ENCODE assay signal across 21 cellular contexts in genomic region chr15:47803767-47804166, GRCh38.
"Had no signal": no experiment of that assay in that cellular context is flagged by ENCODE, and none has a peak within 500 bp of the region (broad histone marks: within the 10 kb centered on the region; RNA-seq: fewer than 3 reads in every experiment).

No MANE protein-coding gene starts in this region.

- FAIRE-seq: endothelial cell of umbilical vein had no signal

- H3K36me3 ChIP-seq: upper lobe of left lung had no signal

- H3K36me3 Mint-ChIP-seq: activated naive CD8-positive, alpha-beta T cell; naive thymus-derived CD4-positive, alpha-beta T cell; WTC11 had no signal

- H3K27ac Mint-ChIP-seq: activated CD4-positive, alpha-beta memory T cell treated with anti-CD3 and anti-CD28 coated beads, Interleukin-2, amount 10 ng/mL, durations not matched to agents 7 days and 5 days; activated naive CD8-positive, alpha-beta T cell; activated T-cell treated with anti-CD3 and anti-CD28 coated beads, Interleukin-2, amount 50 U/mL, for 24 hours; naive thymus-derived CD4-positive, alpha-beta T cell; WTC11 had no signal

- H3K27me3 Mint-ChIP-seq: activated naive CD8-positive, alpha-beta T cell; activated T-cell treated with anti-CD3 and anti-CD28 coated beads, Interleukin-2, amount 50 U/mL, for 24 hours; central memory CD8-positive, alpha-beta T cell; stimulated activated naive CD8-positive, alpha-beta T cell treated with anti-CD3 and anti-CD28 coated beads, Interleukin-15, amount 100 ng/mL, for 72 hours had no signal

- H3K4me3 Mint-ChIP-seq: activated CD4-positive, alpha-beta memory T cell treated with anti-CD3 and anti-CD28 coated beads, Interleukin-2, amount 10 ng/mL, durations not matched to agents 7 days and 5 days; activated naive CD8-positive, alpha-beta T cell; activated T-cell treated with anti-CD3 and anti-CD28 coated beads, Interleukin-2, amount 50 U/mL, for 24 hours; central memory CD8-positive, alpha-beta T cell; naive thymus-derived CD4-positive, alpha-beta T cell; stimulated activated naive CD8-positive, alpha-beta T cell treated with anti-CD3 and anti-CD28 coated beads, Interleukin-15, amount 100 ng/mL, for 72 hours; WTC11 had no signal

- H3K27ac ChIP-seq: body of pancreas, parathyroid adenoma, testis, upper lobe of left lung had no signal

- H3K9me3 ChIP-seq: body of pancreas, mucosa of descending colon, testis, upper lobe of left lung had no signal

- H3K4me1 Mint-ChIP-seq: activated CD4-positive, alpha-beta memory T cell treated with anti-CD3 and anti-CD28 coated beads, Interleukin-2, amount 10 ng/mL, durations not matched to agents 7 days and 5 days; central memory CD8-positive, alpha-beta T cell; naive thymus-derived CD4-positive, alpha-beta T cell; stimulated activated naive CD8-positive, alpha-beta T cell treated with anti-CD3 and anti-CD28 coated beads, Interleukin-15, amount 100 ng/mL, for 72 hours; WTC11 had no signal

- H3K9me3 Mint-ChIP-seq: activated T-cell treated with anti-CD3 and anti-CD28 coated beads, Interleukin-2, amount 50 U/mL, for 24 hours; stimulated activated naive CD8-positive, alpha-beta T cell treated with anti-CD3 and anti-CD28 coated beads, Interleukin-15, amount 100 ng/mL, for 72 hours; WTC11 had no signal

- H3K27me3 ChIP-seq: body of pancreas, testis, upper lobe of left lung had no signal

- H3K4me3 ChIP-seq: body of pancreas, mucosa of descending colon, testis, upper lobe of left lung had no signal

- H3K4me1 ChIP-seq: body of pancreas, parathyroid adenoma, testis, upper lobe of left lung had no signal

- DNase-seq: activated CD4-positive, alpha-beta memory T cell treated with anti-CD3 and anti-CD28 coated beads, Interleukin-2, amount 10 ng/mL, durations not matched to agents 7 days and 5 days; activated CD4-positive, alpha-beta T cell treated with anti-CD3 and anti-CD28 coated beads for 4 hours; activated effector memory CD4-positive, alpha-beta T cell treated with Interleukin-2 at 50 U/mL for 16 hours; activated T-cell treated with anti-CD3 and anti-CD28 coated beads, Interleukin-2, amount 50 U/mL, for 24 hours; amniotic stem cell; body of pancreas; cortex of kidney; effector CD4-positive, alpha-beta T cell; mucosa of descending colon; naive thymus-derived CD4-positive, alpha-beta T cell; stimulated activated CD4-positive, alpha-beta T cell treated with anti-CD3 and anti-CD28 coated beads, Interleukin-1b, Interleukin-23, amount 100 ng/mL, for 48 hours; stimulated activated naive CD8-positive, alpha-beta T cell treated with anti-CD3 and anti-CD28 coated beads, Interleukin-15, amount 100 ng/mL, for 72 hours; T-helper 2 cell; testis; upper lobe of left lung had no signal

- ATAC-seq: body of pancreas; left lobe of liver; mucosa of descending colon; naive thymus-derived CD4-positive, alpha-beta T cell; stimulated activated naive CD8-positive, alpha-beta T cell treated with anti-CD3 and anti-CD28 coated beads, Interleukin-15, amount 100 ng/mL, for 72 hours; WTC11 had no signal
